ENCODE assay signal across 8 cellular contexts in genomic region chr1:30684881-30685795, GRCh38. TPM values are rescaled to one million over a fixed set of nuclear protein-coding genes. Genes with fewer than 3 reads are reported as not detected.
DNase-seq lines count a peak whose midpoint lies in the region; ATAC-seq, FAIRE-seq and TF ChIP-seq lines count a peak whose summit lies in the region.

No MANE protein-coding gene starts in this region.

- CTCF ChIA-PET in K562 (lab: Yijun Ruan, JAX; ENCODE audit: low intra/inter-chr PET ratio) = no interaction called here

- 3% methylated on average over 38 of the region's 56 CpGs for WGBS in K562 (ENCODE audit: insufficient coverage, low coverage, missing lambda C conversion rate)

- peak; percentile 11 for DNase-seq in NCI-H187 treated with DMSO at 0.1 percent for 48 hours (lab: John Stamatoyannopoulos, UW)
- DNase-seq in K562 (ENCODE audit: extremely low read depth in 1 of 4, low spot score in 3 of 4) = peak; percentile 60 to 84 (median 74)
- peak; percentile 81 for DNase-seq in lower lobe of right lung
- DNase-seq in NK-92 (lab: John Stamatoyannopoulos, UW; ENCODE audit: unreplicated experiment) = no peak

- peak; percentile 66 for TF ChIP-seq CTCF in 22Rv1 (IDR thresholded peaks at IDR 0.05)
- peak; percentile 19 to 61 (median 35); a peak in 4 of 6 replicates for TF ChIP-seq CTCF in K562 (IDR thresholded peaks at IDR 0.05 in 2 of 3, conservative IDR thresholded peaks at IDR 0.05 in 1 of 3; ENCODE audit: insufficient read depth in 2 of 3, low read depth in 1 of 3, low read length in 3 of 3)
- TF ChIP-seq CTCF in lower lobe of right lung (IDR thresholded peaks at IDR 0.05) = no peak

- H3K36me3 ChIP-seq in K562 (ENCODE audit: control insufficient read depth, insufficient read depth, low read length) (no peaks in the 10 kb centered on the region), lower lobe of right lung (no peaks in the 10 kb centered on the region)

- ATAC-seq in K562 (peak; percentile 94), lower lobe of right lung (peak; percentile 92 to 97), HG03175 (IDR thresholded peaks at IDR 0.05; ENCODE audit: unreplicated experiment) (no peak), GM19035 (IDR thresholded peaks at IDR 0.05; ENCODE audit: unreplicated experiment) (no peak), HG02981 (IDR thresholded peaks at IDR 0.05; ENCODE audit: unreplicated experiment) (no peak)

- H3K4me1 ChIP-seq in K562 (replicated peaks in 1 of 2; ENCODE audit: control insufficient read depth in 2 of 2, insufficient read depth in 2 of 2, low read length in 2 of 2) (peaks cover 0 to 8% of the 10 kb centered on the region in 2 experiments; a peak in 1 of 5 replicates), lower lobe of right lung (peaks cover 5% of the 10 kb centered on the region)

- H3K9me1 ChIP-seq in K562 (ENCODE audit: control insufficient read depth, insufficient read depth, low read length) = no peaks in the 10 kb centered on the region

- no peaks in the 10 kb centered on the region for H3K79me2 ChIP-seq in K562 (ENCODE audit: control insufficient read depth, insufficient read depth, low read length)

- TF ChIP-seq EP300 in K562 (IDR thresholded peaks at IDR 0.05; ENCODE audit: low read length) = no peak

- H3K9ac ChIP-seq in K562 (ENCODE audit: insufficient read depth in 1 of 2, low read depth in 2 of 2, low read length in 2 of 2) = peak overlapping the region in 1 of 2 experiments; percentile 62; a peak in 1 of 4 replicates

- H3K27me3 ChIP-seq in K562 (ENCODE audit: control insufficient read depth in 2 of 2, insufficient read depth in 2 of 2, low read length in 2 of 2) = peaks cover 19 to 53% of the 10 kb centered on the region in 2 experiments; a peak in 4 of 5 replicates
- peaks cover 60% of the 10 kb centered on the region for H3K27me3 ChIP-seq in lower lobe of right lung (ENCODE audit: low read depth)

- H3K27ac ChIP-seq in 22Rv1 (no peak overlapping the region), K562 (ENCODE audit: extremely low read depth, low read depth, low read length) (no peak overlapping the region), lower lobe of right lung (no peak overlapping the region)

- H3K4me2 ChIP-seq in K562 (ENCODE audit: insufficient read depth, low read length) = peak overlapping the region; percentile 17; the same call in 1 of the 2 replicates

- in situ Hi-C loops in K562 (cut with MboI) = no loop called here

- no peaks in the 10 kb centered on the region for H3K9me3 ChIP-seq in K562 (replicated peaks; ENCODE audit: control insufficient read depth, insufficient read depth, low read depth, low read length)
- no peaks in the 10 kb centered on the region for H3K9me3 ChIP-seq in lower lobe of right lung

- FAIRE-seq in K562 (lab: Jason Lieb, UNC) = peak; percentile 44

- H3K4me3 ChIP-seq in K562 = no peak overlapping the region
- H3K4me3 ChIP-seq in lower lobe of right lung = peak overlapping the region; percentile 19

- POLR2A ChIA-PET in K562 (lab: Yijun Ruan, JAX) = interaction anchor here (0.6 to 0.9 kb wide), 3 partner anchors 9 to 38 kb away, joined by 3 read pairs; no protein-coding TSS in a partner anchor

- intact Hi-C loops in K562 (cut with micrococcal nuclease) (no loop called here), lower lobe of right lung (cut with DNase I) (no loop called here)

- H4K20me1 ChIP-seq in K562 (replicated peaks; ENCODE audit: control insufficient read depth, insufficient read depth, low read length) = 0 out of 2 replicates have a peak, but pooled peaks cover 2% of the 10 kb centered on the region

- H2AFZ ChIP-seq in K562 (ENCODE audit: low read depth, low read length) = 0 out of 2 replicates have a peak overlapping the region, but pooled peaks have one; percentile 22

- TF ChIP-seq RAD21 in K562 (CRISPR knock-in tag; conservative IDR thresholded peaks at IDR 0.05 in 1 of 2, IDR thresholded peaks at IDR 0.05 in 1 of 2) = 0 out of 4 replicates have a peak, but pooled peaks of 1 of the 2 experiments have one; percentile 14

- TF ChIP-seq POLR2A in K562 (conservative IDR thresholded peaks at IDR 0.05) = no peak

- no TSS peak for BruUV-seq in K562 (replicated peaks; lab: Mats Ljungman, UMichigan)

TF ChIP-seq in K562, 482 proteins besides CTCF, POLR2A, EP300 and RAD21 (continues in another document):
- TF ChIP-seq, protein P1, sequence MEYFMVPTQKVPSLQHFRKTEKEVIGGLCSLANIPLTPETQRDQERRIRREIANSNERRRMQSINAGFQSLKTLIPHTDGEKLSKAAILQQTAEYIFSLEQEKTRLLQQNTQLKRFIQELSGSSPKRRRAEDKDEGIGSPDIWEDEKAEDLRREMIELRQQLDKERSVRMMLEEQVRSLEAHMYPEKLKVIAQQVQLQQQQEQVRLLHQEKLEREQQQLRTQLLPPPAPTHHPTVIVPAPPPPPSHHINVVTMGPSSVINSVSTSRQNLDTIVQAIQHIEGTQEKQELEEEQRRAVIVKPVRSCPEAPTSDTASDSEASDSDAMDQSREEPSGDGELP (CRISPR knock-in tag; IDR thresholded peaks at IDR 0.05; ENCODE audit: borderline replicate concordance) = no peak
- TF ChIP-seq MXD1 (CRISPR knock-in tag; IDR thresholded peaks at IDR 0.05; ENCODE audit: borderline replicate concordance, poor library complexity, severe bottlenecking) = no peak
- no peak for TF ChIP-seq PHB2 (IDR thresholded peaks at IDR 0.05; ENCODE audit: low read depth)
- no peak for TF ChIP-seq THAP7 (CRISPR knock-in tag; IDR thresholded peaks at IDR 0.05)
- TF ChIP-seq NFYB (IDR thresholded peaks at IDR 0.05; ENCODE audit: extremely low read depth, insufficient read length) = peak; percentile 31
- TF ChIP-seq ZKSCAN3 (CRISPR knock-in tag; IDR thresholded peaks at IDR 0.05) = no peak
- TF ChIP-seq PYGO2 (tag; IDR thresholded peaks at IDR 0.05) = no peak
- TF ChIP-seq ESRRA (IDR thresholded peaks at IDR 0.05; ENCODE audit: borderline replicate concordance, low read depth) = no peak
- TF ChIP-seq ZBTB8A (IDR thresholded peaks at IDR 0.05; ENCODE audit: partially characterized antibody) = no peak
- no peak for TF ChIP-seq SETDB1 (IDR thresholded peaks at IDR 0.05; ENCODE audit: low read length)
- no peak for TF ChIP-seq KLF6 (CRISPR knock-in tag; IDR thresholded peaks at IDR 0.05; ENCODE audit: borderline replicate concordance)
- TF ChIP-seq HNRNPH1 (optimal IDR thresholded peaks at IDR 0.05; ENCODE audit: low read depth, low read length) = no peak
- TF ChIP-seq CHD1 (IDR thresholded peaks at IDR 0.05; ENCODE audit: low read length) = no peak
- no peak for TF ChIP-seq MITF (IDR thresholded peaks at IDR 0.05)
- TF ChIP-seq FOXK1 (CRISPR knock-in tag; IDR thresholded peaks at IDR 0.05; ENCODE audit: borderline replicate concordance) = no peak
- TF ChIP-seq TCF3 (CRISPR knock-in tag; IDR thresholded peaks at IDR 0.05) = no peak
- TF ChIP-seq E2F6 (IDR thresholded peaks at IDR 0.05; ENCODE audit: borderline replicate concordance in 1 of 2, extremely low read depth in 1 of 2, insufficient read depth in 1 of 2, insufficient read length in 1 of 2, low read depth in 1 of 2, low read length in 1 of 2, poor library complexity in 1 of 2, severe bottlenecking in 1 of 2) = peak in 1 of 2 experiments; percentile 17

RNA-seq across cellular contexts. Expression of gene MATN1, which starts 38.2 kb away (rescaled TPM):
- total RNA-seq in K562 (2011; cell fraction: chromatin; rRNA removed; ENCODE audit: low replicate concordance) = 2.0 and 5.9 TPM in 2 replicates
- total RNA-seq in K562 (2011; cell fraction: nucleolus; rRNA removed) = 4.5 and 5.4 TPM in 2 replicates
- total RNA-seq in K562 (2011; cell fraction: nucleoplasm; rRNA removed) = 2.7 and 4.0 TPM in 2 replicates
- total RNA-seq in K562 (2014; rRNA removed) = 1.8 and 1.9 TPM in 2 replicates
- 0.45 and 0.51 TPM in 2 replicates for total RNA-seq in K562 (2014; rRNA removed; fragmentation: Illumina TruSeq; extraction: Trizol)
- 0.79 and 1.2 TPM in 2 replicates for total RNA-seq in K562 (2015; rRNA removed; fragmentation: Illumina TruSeq; extraction: Trizol)
- 1.8 and 2.3 TPM in 2 replicates for total RNA-seq in K562 (2021)
- polyA plus RNA-seq in K562 (2011; rRNA removed) = 0.89 and 1.5 TPM in 2 replicates
- polyA plus RNA-seq in K562 (2011; cell fraction: cytosol; rRNA removed) = 0.78 and 2.4 TPM in 2 replicates
- polyA plus RNA-seq in K562 (2011; cell fraction: nucleus; rRNA removed) = 3.5 and 9.8 TPM in 2 replicates
- 1.9 and 2.4 TPM in 2 replicates for polyA plus RNA-seq in K562 (2012)
- polyA plus RNA-seq in K562 (2014; fragmentation: Illumina TruSeq; extraction: Trizol) = 1.1 and 1.6 TPM in 2 replicates
- under 1 TPM; 0.10 to 0.18 TPM for polyA plus RNA-seq in K562 (2014; fragmentation: Nextera tagmentation; extraction: Ambion mirVana)
- 1.6 and 3.6 TPM in 2 replicates for polyA plus RNA-seq in K562 (2014; rRNA removed)
- 0.48 and 0.88 TPM in 2 replicates for polyA minus RNA-seq in K562 (2011; rRNA and poly(A)+ RNA removed)
- polyA minus RNA-seq in K562 (2011; cell fraction: cytosol; rRNA and poly(A)+ RNA removed) = 1.4 and 1.6 TPM in 2 replicates
- polyA minus RNA-seq in K562 (2011; cell fraction: nucleus; rRNA and poly(A)+ RNA removed) = 1.4 and 3.4 TPM in 2 replicates
- total RNA-seq in lower lobe of right lung = not detected

Comparison
In these comparisons a context has a peak if more than half of its experiments do, and no peak if none do; other contexts are left out.
1. ATAC-seq: peak in K562 (single experiment) and lower lobe of right lung (2 of 2); none in HG03175 (single experiment), GM19035 (single experiment) and HG02981 (single experiment).